ENCODE assay signal across 1 cellular context in genomic region chr12:1945502-1945901, GRCh38. TPM values are rescaled to one million over a fixed set of nuclear protein-coding genes. Genes with fewer than 3 reads are reported as not detected.
"Had no signal": no experiment of that assay in that cellular context is flagged by ENCODE, and none has a peak within 500 bp of the region (broad histone marks: within the 10 kb centered on the region; RNA-seq: fewer than 3 reads in every experiment).

No MANE protein-coding gene starts in this region.

RNA-seq across cellular contexts. Expression of gene CACNA2D4, which starts 27.1 kb away (rescaled TPM):
- total RNA-seq: temporal lobe had no signal
